ENCODE assay signal across 18 cellular contexts in the genomic region with DNA sequence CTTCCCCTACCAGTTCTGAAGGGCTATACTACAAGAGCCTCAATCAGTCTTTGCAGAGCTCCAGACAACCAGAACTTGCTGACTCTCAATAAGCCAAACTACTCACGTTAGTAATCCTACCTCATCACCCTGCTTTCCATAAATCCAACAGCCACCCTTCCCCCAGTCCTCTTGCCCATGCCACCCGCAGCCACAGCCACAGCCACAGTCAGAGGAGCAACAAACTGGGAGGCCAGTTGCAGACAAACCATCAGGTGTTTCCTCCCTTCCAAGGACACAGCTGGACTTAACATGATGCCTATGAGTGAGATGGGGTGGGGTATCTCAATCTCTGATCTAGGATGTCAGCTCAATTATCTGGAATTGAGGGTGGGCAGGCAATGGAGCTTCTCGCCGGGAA. TPM values are rescaled to one million over a fixed set of nuclear protein-coding genes. Genes with fewer than 3 reads are reported as not detected.
DNase-seq lines count a peak whose midpoint lies in the region; ATAC-seq and TF ChIP-seq lines count a peak whose summit lies in the region.
"Had no signal": no experiment of that assay in that cellular context is flagged by ENCODE, and none has a peak within 500 bp of the region (broad histone marks: within the 10 kb centered on the region; RNA-seq: fewer than 3 reads in every experiment).

No MANE protein-coding gene starts in this region.

- TF ChIP-seq CTCF in Caco-2 (IDR thresholded peaks at IDR 0.05; ENCODE audit: insufficient read depth in 1 of 2, low read depth in 1 of 2, low read length in 1 of 2, severe bottlenecking in 1 of 2, unreplicated experiment in 1 of 2): no peak
- TF ChIP-seq CTCF in endodermal cell (conservative IDR thresholded peaks at IDR 0.05): no peak
- no peak for TF ChIP-seq CTCF in nephron progenitor cell (IDR thresholded peaks at IDR 0.05)

- CTCF ChIA-PET in Caco-2 (lab: Charles Lee): no interaction called here

- intact Hi-C loops in Caco-2 (cut with micrococcal nuclease; ENCODE audit: unreplicated experiment): no loop called here

- H3K9me3 ChIP-seq in Caco-2 (no peaks in the 10 kb centered on the region), endodermal cell (ENCODE audit: control insufficient read depth, low read length) (no peaks in the 10 kb centered on the region)
- H3K9me3 ChIP-seq: SJSA1 had no signal

- H3K4me3 ChIP-seq in Caco-2 (ENCODE audit: low read depth, low read length) (peak overlapping the region; percentile 33; the same call in 1 of the 2 replicates), endodermal cell (ENCODE audit: low read length) (no peak overlapping the region)
- H3K4me3 ChIP-seq: BLaER1 treated with 17β-estradiol and CSF1 and Interleukin-3, amounts not matched to agents 10 nM and 100 nM; SJSA1 had no signal

- H3K27me3 Mint-ChIP-seq in Caco-2 (ENCODE audit: insufficient read depth, unreplicated experiment) (no peaks in the 10 kb centered on the region), endodermal cell (ENCODE audit: insufficient read depth) (peaks cover 8% of the 10 kb centered on the region), nephron progenitor cell (ENCODE audit: low read depth, poor library complexity) (no peaks in the 10 kb centered on the region)

- H3K9ac ChIP-seq in endodermal cell (ENCODE audit: extremely low read depth, low read length, poor library complexity, severe bottlenecking): no peak overlapping the region
- H3K9ac ChIP-seq: BLaER1 treated with 17β-estradiol and CSF1 and Interleukin-3, amounts not matched to agents 10 nM and 100 nM had no signal

- H3K4me1 ChIP-seq in Caco-2 (no peaks in the 10 kb centered on the region), endodermal cell (ENCODE audit: control insufficient read depth, insufficient read depth, low read length) (no peaks in the 10 kb centered on the region)
- H3K4me1 ChIP-seq: SJSA1 had no signal

- 55% methylated on average over 4 of the region's 4 CpGs; no CpG with 5 or more reads in 1 of the 2 experiments for WGBS in endodermal cell (ENCODE audit: insufficient coverage in 1 of 2, insufficient read length in 1 of 2), 2 experiments

- BruUV-seq in Caco-2 (replicated peaks; lab: Mats Ljungman, UMichigan): no TSS peak

- H3K27me3 ChIP-seq in Caco-2 (replicated peaks; ENCODE audit: control insufficient read depth, insufficient read depth, low read length) (no peaks in the 10 kb centered on the region), endodermal cell (ENCODE audit: control insufficient read depth, insufficient read depth, low read length, poor library complexity, severe bottlenecking) (no peaks in the 10 kb centered on the region)
- H3K27me3 ChIP-seq: SJSA1 had no signal

- peaks cover 8% of the 10 kb centered on the region for H3K9me3 Mint-ChIP-seq in Caco-2 (ENCODE audit: unreplicated experiment)
- peaks cover 53% of the 10 kb centered on the region for H3K9me3 Mint-ChIP-seq in endodermal cell
- H3K9me3 Mint-ChIP-seq in nephron progenitor cell: peaks cover 47% of the 10 kb centered on the region

- ATAC-seq in GM18870 (IDR thresholded peaks at IDR 0.05; ENCODE audit: unreplicated experiment): no peak
- no peak for ATAC-seq in HG03457 (IDR thresholded peaks at IDR 0.05; ENCODE audit: unreplicated experiment)
- ATAC-seq: PC-3 had no signal

- peak overlapping the region; percentile 27 for H3K4me3 Mint-ChIP-seq in Caco-2 (ENCODE audit: unreplicated experiment)
- peak overlapping the region; percentile 55 for H3K4me3 Mint-ChIP-seq in endodermal cell
- H3K4me3 Mint-ChIP-seq in nephron progenitor cell: peak overlapping the region; percentile 53

- POLR2A ChIA-PET in Caco-2 (lab: Charles Lee): no interaction called here

- DNase-seq in Caco-2: no peak
- DNase-seq in SK-N-DZ (ENCODE audit: low spot score): peak; percentile 20
- peak; percentile 44 for DNase-seq in endodermal cell
- DNase-seq in nephron progenitor cell: no peak
- DNase-seq in stimulated activated CD4-positive, alpha-beta T cell treated with anti-CD3 and anti-CD28 coated beads, Interleukin-12 subunit alpha, Interleukin-12 subunit beta, amount 100 ng/mL, for 4 hours: no peak
- DNase-seq in activated CD8-positive, alpha-beta memory T cell treated with anti-CD3 and anti-CD28 coated beads for 24 hours: no peak
- DNase-seq: DMS 273 treated with DMSO at 0.1 percent for 48 hours, GF-D8, NCI-H1436, NCI-H2029, NCI-H2171, NCI-H510A, NCI-H774, PC-3 had no signal

- H3K36me3 Mint-ChIP-seq in Caco-2 (ENCODE audit: insufficient read depth, unreplicated experiment) (no peaks in the 10 kb centered on the region), endodermal cell (ENCODE audit: low read depth) (no peaks in the 10 kb centered on the region), nephron progenitor cell (ENCODE audit: low read depth) (peaks cover 4% of the 10 kb centered on the region)

- H3K36me3 ChIP-seq in Caco-2 (ENCODE audit: control insufficient read depth, insufficient read depth, low read length) (no peaks in the 10 kb centered on the region), endodermal cell (ENCODE audit: control insufficient read depth, insufficient read depth, low read length) (no peaks in the 10 kb centered on the region)
- H3K36me3 ChIP-seq: BLaER1 treated with 17β-estradiol and CSF1 and Interleukin-3, amounts not matched to agents 10 nM and 100 nM; SJSA1 had no signal

- H3K4me1 Mint-ChIP-seq in Caco-2 (ENCODE audit: low read depth, unreplicated experiment) (peaks cover 6% of the 10 kb centered on the region), endodermal cell (no peaks in the 10 kb centered on the region), nephron progenitor cell (peaks cover 17% of the 10 kb centered on the region)

- no peak overlapping the region for H3K27ac ChIP-seq in endodermal cell (ENCODE audit: low read depth, low read length)
- H3K27ac ChIP-seq: BLaER1 treated with 17β-estradiol and CSF1 and Interleukin-3, amounts not matched to agents 10 nM and 100 nM; SJSA1 had no signal

- H3K27ac Mint-ChIP-seq in Caco-2 (ENCODE audit: unreplicated experiment) (no peak overlapping the region), endodermal cell (no peak overlapping the region), nephron progenitor cell (no peak overlapping the region)

RNA-seq across cellular contexts. Expression of a gene that starts 1.0 kb away (rescaled TPM):
- 7.1 and 8.1 TPM in 2 replicates for total RNA-seq in Caco-2 (2022)
- polyA plus RNA-seq in SK-N-DZ (2014; cell fraction: cytosol; rRNA removed): 10.3 and 11.7 TPM in 2 replicates
- 3.1 and 4.2 TPM in 2 replicates for polyA plus RNA-seq in SK-N-DZ (2014; cell fraction: nucleus; rRNA removed)
- under 1 TPM; 0.59 to 0.93 TPM for total RNA-seq in endodermal cell
- 3.3 TPM for polyA plus RNA-seq in endodermal cell (2013, experiment 1 of 2)
- 3.0 TPM for polyA plus RNA-seq in endodermal cell (2013, experiment 2 of 2)
- total RNA-seq: PC-3, SJSA1 had no signal

Comparison
In these comparisons a context has a peak if more than half of its experiments do, and no peak if none do; other contexts are left out.
1. DNase-seq: peak in SK-N-DZ (single experiment) and endodermal cell (single experiment); none in Caco-2 (0 of 2), nephron progenitor cell (single experiment), stimulated activated CD4-positive, alpha-beta T cell treated with anti-CD3 and anti-CD28 coated beads, Interleukin-12 subunit alpha, Interleukin-12 subunit beta, amount 100 ng/mL, for 4 hours (single experiment) and activated CD8-positive, alpha-beta memory T cell treated with anti-CD3 and anti-CD28 coated beads for 24 hours (single experiment).
2. Peak in every context shown above with its lines, with median percentiles within 50 percentile points of each other: H3K4me3 Mint-ChIP-seq.